9 cellular contexts compared by ENCODE assay signal in the genomic region with DNA sequence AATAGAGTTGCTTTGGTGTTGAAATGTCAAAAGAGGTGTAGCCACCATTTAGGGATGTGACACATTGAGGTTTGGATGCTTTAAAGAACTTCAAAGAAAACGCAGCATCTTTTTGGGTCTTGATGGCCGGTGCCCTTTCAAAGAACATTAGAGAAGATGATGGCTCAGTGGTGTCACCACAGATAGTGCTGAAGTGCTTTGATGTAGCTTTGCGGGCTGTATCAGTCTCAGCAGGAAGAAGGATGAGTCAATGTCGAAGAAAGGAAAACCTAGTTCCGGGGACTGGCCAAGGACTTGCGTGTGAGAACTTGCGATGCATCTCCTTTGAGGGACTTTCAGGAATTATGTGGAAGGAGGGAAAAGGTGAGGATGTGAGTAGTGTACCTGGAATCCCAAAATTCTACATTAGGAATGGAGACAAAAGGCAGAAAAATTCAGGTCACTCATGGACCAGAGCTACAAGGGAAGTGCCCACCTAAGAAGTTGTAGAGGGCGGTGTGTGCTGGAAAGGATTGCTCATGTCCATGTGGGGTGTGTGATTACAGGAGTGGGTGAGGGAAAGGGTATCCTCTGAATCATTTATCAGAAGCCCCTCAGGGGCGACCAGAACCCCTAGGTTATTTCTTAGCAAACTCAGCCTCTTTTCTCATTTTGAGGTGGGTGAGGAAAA. TPM values are rescaled to one million over a fixed set of nuclear protein-coding genes. Genes with fewer than 3 reads are reported as not detected.
DNase-seq lines count a peak whose midpoint lies in the region; ATAC-seq and TF ChIP-seq lines count a peak whose summit lies in the region.
"Had no signal": no experiment of that assay in that cellular context is flagged by ENCODE, and none has a peak within 500 bp of the region (broad histone marks: within the 10 kb centered on the region; RNA-seq: fewer than 3 reads in every experiment).

No MANE protein-coding gene starts in this region.

- TF ChIP-seq POLR2A in stomach (IDR thresholded peaks at IDR 0.05), result no peak

- H3K36me3 ChIP-seq in stomach (no peaks in the 10 kb centered on the region), GM23248 (ENCODE audit: low read depth) (no peaks in the 10 kb centered on the region)

- intact Hi-C loops in stomach (cut with DNase I; ENCODE audit: low total_unique reads), result no loop called here

- in situ Hi-C loops in GM23248 (cut with MboI), result no loop called here

- 66 to 79% (median 74%) methylated on average over 9 of the region's 9 CpGs for WGBS in stomach, 5 donors
- WGBS in GM23248 (ENCODE audit: low coverage in 1 of 2, low lambda C conversion rate in 2 of 2, missing lambda C conversion rate in 2 of 2), 2 experiments, result 57 to 61% methylated on average over 9 of the region's 9 CpGs

- no peak for TF ChIP-seq CTCF in stomach (IDR thresholded peaks at IDR 0.05)

- H3K9ac ChIP-seq in GM23248, result no peak overlapping the region

- ATAC-seq in GM18519 (IDR thresholded peaks at IDR 0.05; ENCODE audit: low FRiP score, unreplicated experiment) (peak; percentile 43), HG02943 (IDR thresholded peaks at IDR 0.05; ENCODE audit: low read depth, unreplicated experiment) (peak; percentile 51)

- DNase-seq in T-helper 2 cell (peak in 4 of 5 experiments; percentile 32 to 93 (median 62)), stomach (no peak), dermis blood vessel endothelial cell (no peak), DMS114 treated with DMSO at 0.1 percent for 48 hours (lab: John Stamatoyannopoulos, UW; ENCODE audit: unreplicated experiment) (no peak), GM23248 (no peak)
- DNase-seq in central memory CD4-positive, alpha-beta T cell, result peak; percentile 80

- H3F3A ChIP-seq in GM23248 (ENCODE audit: insufficient read depth), result no peaks in the 10 kb centered on the region

- H3K4me3 ChIP-seq in stomach (no peak overlapping the region), GM23248 (no peak overlapping the region)

- no peak overlapping the region for H3K4me2 ChIP-seq in GM23248 (ENCODE audit: unreplicated experiment)

- no peaks in the 10 kb centered on the region for H3K27me3 ChIP-seq in stomach
- peaks cover 19% of the 10 kb centered on the region; the same call in 1 of the 2 replicates for H3K27me3 ChIP-seq in GM23248 (replicated peaks; ENCODE audit: insufficient read depth)

- H3K9me3 ChIP-seq in stomach (no peaks in the 10 kb centered on the region), GM23248 (ENCODE audit: low read depth) (no peaks in the 10 kb centered on the region)

- H2AFZ ChIP-seq in GM23248, result no peak overlapping the region

- H3K4me1 ChIP-seq in stomach (peaks cover 0 to 17% (median 3%) of the 10 kb centered on the region in 4 donors), GM23248 (ENCODE audit: insufficient read depth) (no peaks in the 10 kb centered on the region)

- H3K79me2 ChIP-seq in GM23248 (ENCODE audit: insufficient read depth), result no peaks in the 10 kb centered on the region

- no peaks in the 10 kb centered on the region for H4K20me1 ChIP-seq in GM23248 (ENCODE audit: insufficient read depth)

- H3K27ac ChIP-seq in stomach (peak overlapping the region; percentile 8 to 63 (median 47)), GM23248 (no peak overlapping the region)

- TF ChIP-seq EP300 in stomach (IDR thresholded peaks at IDR 0.05), result no peak

- no peaks in the 10 kb centered on the region for H3K9me2 ChIP-seq in GM23248 (ENCODE audit: insufficient read depth)

RNA-seq across cellular contexts. Expression of a gene that starts 39.7 kb away (rescaled TPM):
- 1 to 10 TPM in 1 of 5 donors, under 1 TPM in 1, not detected in 3; 0.92 to 2.9 TPM for total RNA-seq in stomach
- polyA plus RNA-seq in stomach, result 1 to 10 TPM; 1.6 to 4.0 (median 2.3) TPM
- total RNA-seq in dermis blood vessel endothelial cell, result not detected in 2 replicates
- not detected in 2 replicates for total RNA-seq in GM23248 (2014; rRNA removed; shearing (Covaris generic))
- not detected in 2 replicates for polyA plus RNA-seq in GM23248 (2016; fragmentation: Nextera tagmentation; extraction: Ambion mirVana)
- total RNA-seq: endothelial cell of umbilical vein had no signal
- polyA plus RNA-seq: endothelial cell of umbilical vein had no signal

Comparison
In these comparisons a context has a peak if more than half of its experiments do, and no peak if none do; other contexts are left out.
1. DNase-seq: peak in T-helper 2 cell (4 of 5) and central memory CD4-positive, alpha-beta T cell (single experiment); none in stomach (single experiment), dermis blood vessel endothelial cell (single experiment), DMS114 treated with DMSO at 0.1 percent for 48 hours (single experiment) and GM23248 (single experiment).